ENCODE assay signal across 8 cellular contexts in the genomic region with DNA sequence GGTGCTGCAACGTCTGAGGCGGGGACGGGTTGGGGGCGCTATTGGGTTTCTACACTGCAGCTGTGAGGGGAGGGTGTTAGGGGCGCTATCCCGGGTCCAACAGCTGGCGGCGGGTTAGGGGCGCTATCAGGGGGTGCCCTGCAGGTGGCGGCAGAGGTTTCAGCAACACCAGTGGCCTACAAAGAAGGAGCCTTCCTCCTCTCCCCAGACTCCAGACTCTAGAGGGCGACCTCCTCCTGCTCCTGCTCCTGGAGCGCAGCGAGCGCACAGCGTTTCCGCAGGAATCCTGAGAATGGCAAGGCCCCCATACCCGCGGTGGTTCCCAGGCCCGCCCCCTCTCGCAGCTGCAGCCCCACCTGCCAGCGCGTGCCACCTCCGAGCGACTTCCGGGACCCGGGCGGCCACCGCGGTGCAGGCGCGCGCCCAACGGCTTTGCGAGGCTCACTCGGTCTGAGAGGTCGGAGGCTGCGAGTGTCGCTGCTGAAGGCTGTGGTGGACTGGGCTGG. TPM values are rescaled to one million over a fixed set of nuclear protein-coding genes. Genes with fewer than 3 reads are reported as not detected.
DNase-seq lines count a peak whose midpoint lies in the region; ATAC-seq, FAIRE-seq and TF ChIP-seq lines count a peak whose summit lies in the region.
"Not testable (repeated sequence)": the region's sequence is repeated elsewhere in the genome, so short reads cannot be mapped to it uniquely, and the experiment has no call there.

No MANE protein-coding gene starts in this region.

- H3K27me3 Mint-ChIP-seq in activated CD4-positive, alpha-beta T cell treated with anti-CD3 and anti-CD28 coated beads for 36 hours, result not testable (repeated sequence)

- not testable (repeated sequence) for H3K36me3 ChIP-seq in keratinocyte (ENCODE audit: control insufficient read depth in 2 of 2, extremely low read depth in 1 of 2, insufficient read depth in 2 of 2, low read length in 2 of 2)

- not testable (repeated sequence) for H3K9me3 ChIP-seq in keratinocyte (ENCODE audit: control insufficient read depth, low read depth, low read length)

- H3K4me3 Mint-ChIP-seq in activated CD4-positive, alpha-beta T cell treated with anti-CD3 and anti-CD28 coated beads for 36 hours, result peak overlapping the region; percentile 79

- not testable (repeated sequence) for H4K20me1 ChIP-seq in keratinocyte (ENCODE audit: control insufficient read depth, extremely low read depth, insufficient read depth, low read length)

- not testable (repeated sequence) for DNase-seq in AG09309 (ENCODE audit: low read depth); keratinocyte (ENCODE audit: low read depth, low spot score)
- peak; percentile 67 for DNase-seq in NCI-H2171 treated with DMSO at 0.1 percent for 48 hours (lab: John Stamatoyannopoulos, UW)
- peak; percentile 90 for DNase-seq in activated CD4-positive, alpha-beta T cell treated with anti-CD3 and anti-CD28 coated beads for 36 hours
- peak; percentile 79 for DNase-seq in central memory CD4-positive, alpha-beta T cell
- DNase-seq in stimulated activated CD4-positive, alpha-beta T cell treated with anti-CD3 and anti-CD28 coated beads, Interleukin-1b, Interleukin-23, amount 100 ng/mL, for 24 hours (ENCODE audit: low read depth in 4 of 4, low spot score in 1 of 4), result peak; percentile 37 to 70 (median 58)

- H3K4me3 ChIP-seq in AG09309 (ENCODE audit: control insufficient read depth, low read depth, low read length) (peak overlapping the region; percentile 55), keratinocyte (ENCODE audit: control insufficient read depth in 2 of 3, extremely low read depth in 1 of 3, insufficient read depth in 2 of 3, low read depth in 1 of 3, low read length in 3 of 3) (peak overlapping the region in 1 of 3 experiments; percentile 37)

- not testable (repeated sequence) for H3K4me1 ChIP-seq in keratinocyte (ENCODE audit: control insufficient read depth, extremely low read depth, insufficient read depth, low read length)

- peak overlapping the region; percentile 22 for H3K4me2 ChIP-seq in keratinocyte (ENCODE audit: control insufficient read depth, extremely low read depth, insufficient read depth, low read depth, low read length)

- not testable (repeated sequence) for H3K27me3 ChIP-seq in keratinocyte (ENCODE audit: control insufficient read depth, extremely low read depth, insufficient read depth, low read length)

- not testable (repeated sequence) for H3K9me3 Mint-ChIP-seq in activated CD4-positive, alpha-beta T cell treated with anti-CD3 and anti-CD28 coated beads for 36 hours (ENCODE audit: low read depth)

- not testable (repeated sequence) for H3K79me2 ChIP-seq in keratinocyte (ENCODE audit: control insufficient read depth, insufficient read depth, low read length)

- not testable (repeated sequence) for H3K9ac ChIP-seq in keratinocyte (ENCODE audit: control insufficient read depth, extremely low read depth, insufficient read depth, low read length)

- H3K4me1 Mint-ChIP-seq in activated CD4-positive, alpha-beta T cell treated with anti-CD3 and anti-CD28 coated beads for 36 hours, result not testable (repeated sequence)

- H3K27ac ChIP-seq in keratinocyte (ENCODE audit: control insufficient read depth, insufficient read depth, low read length), result not testable (repeated sequence)

- not testable (repeated sequence) for H3K36me3 Mint-ChIP-seq in activated CD4-positive, alpha-beta T cell treated with anti-CD3 and anti-CD28 coated beads for 36 hours (ENCODE audit: low read depth)

- intact Hi-C loops in activated CD4-positive, alpha-beta T cell treated with anti-CD3 and anti-CD28 coated beads for 36 hours (cut with DNase I, micrococcal nuclease), result loop anchor here in 1 of 2 experiments (2.0 to 5.0 kb wide), 2 partner anchors 219 to 238 kb away; no protein-coding TSS in a partner anchor

- POLR2A ChIA-PET in activated CD4-positive, alpha-beta T cell treated with anti-CD3 and anti-CD28 coated beads for 36 hours (lab: Charles Lee), result not testable (repeated sequence)

- FAIRE-seq in keratinocyte (lab: Jason Lieb, UNC), result not testable (repeated sequence)

- peak; percentile 75 for TF ChIP-seq CTCF in AG09309 (IDR thresholded peaks at IDR 0.05; ENCODE audit: control insufficient read depth, insufficient read depth, low read depth, low read length, missing control alignments)
- peak in 2 of 3 experiments; percentile 27 to 64 for TF ChIP-seq CTCF in keratinocyte (optimal IDR thresholded peaks at IDR 0.05 in 1 of 3, IDR thresholded peaks at IDR 0.05 in 1 of 3, conservative IDR thresholded peaks at IDR 0.05 in 1 of 3; ENCODE audit: extremely low read depth in 1 of 3, insufficient read depth in 2 of 3, low read length in 3 of 3)

- dilution Hi-C loops in keratinocyte (cut with MboI; ENCODE audit: extremely low pct_ligation_motif_present, low sequenced_read_pairs), result not testable (repeated sequence)

- CTCF ChIA-PET in activated CD4-positive, alpha-beta T cell treated with anti-CD3 and anti-CD28 coated beads for 36 hours (lab: Charles Lee), result interaction anchor here (1.0 kb wide), 1 partner anchor 11 kb away, joined by 3 read pairs; no protein-coding TSS in a partner anchor

- ATAC-seq in GM18870 (IDR thresholded peaks at IDR 0.05; ENCODE audit: unreplicated experiment), result peak; percentile 97
- ATAC-seq in HG03060 (IDR thresholded peaks at IDR 0.05; ENCODE audit: low read depth, unreplicated experiment), result peak; percentile 60
- ATAC-seq in activated CD4-positive, alpha-beta T cell treated with anti-CD3 and anti-CD28 coated beads for 36 hours, result peak; percentile 96

- peak overlapping the region; percentile 22 for H2AFZ ChIP-seq in keratinocyte (ENCODE audit: control insufficient read depth, low read length)

- H3K9me1 ChIP-seq in keratinocyte (ENCODE audit: control insufficient read depth, extremely low read depth, insufficient read depth, low read length), result not testable (repeated sequence)

- H3K27ac Mint-ChIP-seq in activated CD4-positive, alpha-beta T cell treated with anti-CD3 and anti-CD28 coated beads for 36 hours, result peak overlapping the region; percentile 88

RNA-seq across cellular contexts. Expression of gene ZNF519, which starts 46.5 kb away (rescaled TPM):
- 10 to 100 TPM; 14.5 to 16.3 TPM for total RNA-seq in activated CD4-positive, alpha-beta T cell treated with anti-CD3 and anti-CD28 coated beads for 36 hours
- polyA plus RNA-seq in keratinocyte, result 0.91 to 3.6 TPM (median 1.5 TPM) in 3 replicates
- 1.1 TPM for polyA plus RNA-seq in keratinocyte (2011; ENCODE audit: low read depth)
- 0.48 and 0.78 TPM in 2 replicates for polyA plus RNA-seq in keratinocyte (2011; cell fraction: cytosol; rRNA removed)
- polyA plus RNA-seq in keratinocyte (2011; cell fraction: nucleus; rRNA removed), result 4.8 and 5.0 TPM in 2 replicates
- 0.41 and 0.79 TPM in 2 replicates for polyA plus RNA-seq in keratinocyte (2012; ENCODE audit: low replicate concordance)
- polyA minus RNA-seq in keratinocyte, result 2.4 to 6.6 TPM (median 2.9 TPM) in 3 replicates
- polyA minus RNA-seq in keratinocyte (2011; cell fraction: cytosol; rRNA and poly(A)+ RNA removed), result not detected
- 4.1 and 8.1 TPM in 2 replicates for polyA minus RNA-seq in keratinocyte (2011; cell fraction: nucleus; rRNA and poly(A)+ RNA removed)
